8 cellular contexts compared by ENCODE assay signal in genomic region chr1:1858382-1859086, GRCh38. TPM values are rescaled to one million over a fixed set of nuclear protein-coding genes. Genes with fewer than 3 reads are reported as not detected.
DNase-seq lines count a peak whose midpoint lies in the region; ATAC-seq, FAIRE-seq and TF ChIP-seq lines count a peak whose summit lies in the region.

No MANE protein-coding gene starts in this region.

- no peaks in the 10 kb centered on the region for H3K9me3 Mint-ChIP-seq in immature natural killer cell

- no peak for FAIRE-seq in A549 (lab: Jason Lieb, UNC)

- peak overlapping the region; percentile 62 to 89 (median 84) for H3K27ac Mint-ChIP-seq in immature natural killer cell

- H3K4me1 ChIP-seq in A549: peaks cover 62% of the 10 kb centered on the region
- peaks cover 22% of the 10 kb centered on the region for H3K4me1 ChIP-seq in smooth muscle cell (ENCODE audit: low read depth)

- H3K9me3 ChIP-seq in A549: no peaks in the 10 kb centered on the region
- no peaks in the 10 kb centered on the region for H3K9me3 ChIP-seq in smooth muscle cell (replicated peaks; ENCODE audit: low read depth)

- H3K4me2 ChIP-seq in A549: peak overlapping the region; percentile 80
- peak overlapping the region; percentile 56 for H3K4me2 ChIP-seq in smooth muscle cell

- peaks cover 5% of the 10 kb centered on the region for H3F3A ChIP-seq in smooth muscle cell (ENCODE audit: low read depth)

- peak; percentile 72 to 81 for ATAC-seq in A549
- no peak for ATAC-seq in GM21447 (IDR thresholded peaks at IDR 0.05; ENCODE audit: unreplicated experiment)

- peaks cover 0 to 2% (median 1%) of the 10 kb centered on the region in 3 donors for H3K27me3 Mint-ChIP-seq in immature natural killer cell (ENCODE audit: low read depth in 3 of 3)

- no peak for TF ChIP-seq POLR2A in A549 (IDR thresholded peaks at IDR 0.05; ENCODE audit: low read length)

- no peaks in the 10 kb centered on the region for H3K36me3 ChIP-seq in smooth muscle cell (ENCODE audit: low read depth)

- 43% methylated on average over 7 of the region's 9 CpGs for WGBS in A549 (ENCODE audit: missing lambda C conversion rate)
- WGBS in smooth muscle cell (ENCODE audit: low lambda C conversion rate): 33% methylated on average over 9 of the region's 9 CpGs

- peaks cover 100% of the 10 kb centered on the region for H4K20me1 ChIP-seq in smooth muscle cell (ENCODE audit: low read depth)

- H3K4me3 ChIP-seq in A549: peak overlapping the region; percentile 12; the same call in 1 of the 3 replicates
- H3K4me3 ChIP-seq in cardiac fibroblast (replicated peaks in 1 of 2; ENCODE audit: low read depth in 2 of 2, low read length in 2 of 2): peak overlapping the region in 1 of 2 donors; percentile 21
- H3K4me3 ChIP-seq in smooth muscle cell: peak overlapping the region; percentile 32

- CTCF ChIA-PET in A549 (lab: Yijun Ruan, JAX): interaction anchor here (0.7 to 1.4 kb wide), 3 partner anchors 11 to 27 kb away, joined by 3 to 4 read pairs (median 3); no protein-coding TSS in a partner anchor

- no peaks in the 10 kb centered on the region for H3K27me3 ChIP-seq in smooth muscle cell (ENCODE audit: low read depth)

- H3K4me1 Mint-ChIP-seq in immature natural killer cell: peaks cover 85 to 96% of the 10 kb centered on the region in 2 donors

- TF ChIP-seq CTCF in A549 (IDR thresholded peaks at IDR 0.05) (no peak), GM12873 (IDR thresholded peaks at IDR 0.05; ENCODE audit: insufficient read depth, low read depth, low read length, missing control alignments) (peak; percentile 18), cardiac fibroblast (IDR thresholded peaks at IDR 0.05; ENCODE audit: low read depth, low read length) (peak; percentile 53), smooth muscle cell (IDR thresholded peaks at IDR 0.05; ENCODE audit: borderline replicate concordance, insufficient read depth, poor library complexity, severe bottlenecking) (no peak)

- TF ChIP-seq RAD21 in A549 (conservative IDR thresholded peaks at IDR 0.05 in 1 of 2, IDR thresholded peaks at IDR 0.05 in 1 of 2): no peak

- POLR2A ChIA-PET in A549 (lab: Yijun Ruan, JAX): no interaction called here

- H3K9ac ChIP-seq in smooth muscle cell (ENCODE audit: low read depth): no peak overlapping the region

- H2AFZ ChIP-seq in smooth muscle cell (ENCODE audit: low read depth): no peak overlapping the region

- H3K4me3 Mint-ChIP-seq in immature natural killer cell: peak overlapping the region in 4 of 5 donors; percentile 14 to 58 (median 46)

- H3K27ac ChIP-seq in A549 (peak overlapping the region; percentile 56 to 82), smooth muscle cell (ENCODE audit: low read depth) (peak overlapping the region; percentile 74)

- peaks cover 100% of the 10 kb centered on the region for H3K79me2 ChIP-seq in smooth muscle cell (ENCODE audit: low read depth)

- DNase-seq in A549 (ENCODE audit: low read depth in 1 of 2, low spot score in 1 of 2): peak; percentile 62 to 73
- DNase-seq in RPMI7951 (ENCODE audit: low read depth): peak; percentile 71
- peak; percentile 93 to 97 for DNase-seq in cardiac fibroblast (ENCODE audit: low read depth in 2 of 2)
- DNase-seq in immature natural killer cell: peak; percentile 25 to 35 (median 33)
- DNase-seq in smooth muscle cell (lab: John Stamatoyannopoulos, UW; ENCODE audit: unreplicated experiment): peak; percentile 13
- no peak for DNase-seq in DMS79 treated with DMSO at 0.1 percent for 48 hours (lab: John Stamatoyannopoulos, UW)

- no peak for TF ChIP-seq EP300 in A549 (IDR thresholded peaks at IDR 0.05)

- H3K36me3 Mint-ChIP-seq in immature natural killer cell: no peaks in the 10 kb centered on the region

TF ChIP-seq in A549, 52 proteins besides CTCF, POLR2A, EP300 and RAD21:
- TF ChIP-seq MAFK (IDR thresholded peaks at IDR 0.05; ENCODE audit: partially characterized antibody) (peak; percentile 62), ZSCAN20 (CRISPR knock-in tag; IDR thresholded peaks at IDR 0.05) (no peak), FOSL2 (IDR thresholded peaks at IDR 0.05) (no peak), FOSL2 (CRISPR knock-in tag; IDR thresholded peaks at IDR 0.05) (peak; percentile 23; the same call in 1 of the 2 replicates)

RNA-seq across cellular contexts. Expression of gene GNB1, which starts 32.4 kb away (rescaled TPM):
- polyA plus RNA-seq in A549 (2011; rRNA removed): 270 and 294 TPM in 2 replicates
- 247 and 286 TPM in 2 replicates for polyA plus RNA-seq in A549 (2012; cell fraction: cytosol; rRNA removed)
- polyA plus RNA-seq in A549 (2012; cell fraction: nucleus; rRNA removed): 176 and 181 TPM in 2 replicates
- polyA plus RNA-seq in A549 (2017; fragmentation: RNase III; extraction: RNeasy Plus Mini Kit Qiagen cat#74134 plus additional on column Dnase treatment): 158 to 160 TPM (median 159 TPM) in 3 replicates
- polyA minus RNA-seq in A549 (2011; rRNA and poly(A)+ RNA removed): 380 and 522 TPM in 2 replicates
- total RNA-seq in RPMI7951 (2014; rRNA removed; shearing (Covaris generic)): 87.6 and 97.9 TPM in 2 replicates
- 100 to 1,000 TPM in 1 of 3 donors, 10 to 100 TPM in 2; 53.4 to 111 (median 98.7) TPM for polyA plus RNA-seq in immature natural killer cell
- total RNA-seq in smooth muscle cell: 188 and 208 TPM in 2 replicates
- polyA plus RNA-seq in smooth muscle cell: 265 and 293 TPM in 2 replicates

RNA-seq across cellular contexts. Expression of gene CALML6, which starts 56.5 kb away (rescaled TPM):
- 0.29 and 0.49 TPM in 2 replicates for polyA plus RNA-seq in A549 (2011; rRNA removed)
- 0.08 and 0.12 TPM in 2 replicates for polyA plus RNA-seq in A549 (2012; cell fraction: cytosol; rRNA removed)
- polyA plus RNA-seq in A549 (2012; cell fraction: nucleus; rRNA removed): 2.3 and 2.7 TPM in 2 replicates
- 0.35 to 0.55 TPM (median 0.49 TPM) in 3 replicates for polyA plus RNA-seq in A549 (2017; fragmentation: RNase III; extraction: RNeasy Plus Mini Kit Qiagen cat#74134 plus additional on column Dnase treatment)
- not detected in 2 replicates for polyA minus RNA-seq in A549 (2011; rRNA and poly(A)+ RNA removed)
- total RNA-seq in RPMI7951 (2014; rRNA removed; shearing (Covaris generic)): not detected in 2 replicates
- not detected for polyA plus RNA-seq in immature natural killer cell
- 1.3 TPM in 1 of 2 replicates, not detected in the other for total RNA-seq in smooth muscle cell
- polyA plus RNA-seq in smooth muscle cell: 0.18 and 0.46 TPM in 2 replicates

Comparison
In these comparisons a context has a peak if more than half of its experiments do, and no peak if none do; other contexts are left out.
1. CTCF ChIP-seq: peak in GM12873 (single experiment) and cardiac fibroblast (single experiment); none in A549 (single experiment) and smooth muscle cell (single experiment).